In the genomic region with DNA sequence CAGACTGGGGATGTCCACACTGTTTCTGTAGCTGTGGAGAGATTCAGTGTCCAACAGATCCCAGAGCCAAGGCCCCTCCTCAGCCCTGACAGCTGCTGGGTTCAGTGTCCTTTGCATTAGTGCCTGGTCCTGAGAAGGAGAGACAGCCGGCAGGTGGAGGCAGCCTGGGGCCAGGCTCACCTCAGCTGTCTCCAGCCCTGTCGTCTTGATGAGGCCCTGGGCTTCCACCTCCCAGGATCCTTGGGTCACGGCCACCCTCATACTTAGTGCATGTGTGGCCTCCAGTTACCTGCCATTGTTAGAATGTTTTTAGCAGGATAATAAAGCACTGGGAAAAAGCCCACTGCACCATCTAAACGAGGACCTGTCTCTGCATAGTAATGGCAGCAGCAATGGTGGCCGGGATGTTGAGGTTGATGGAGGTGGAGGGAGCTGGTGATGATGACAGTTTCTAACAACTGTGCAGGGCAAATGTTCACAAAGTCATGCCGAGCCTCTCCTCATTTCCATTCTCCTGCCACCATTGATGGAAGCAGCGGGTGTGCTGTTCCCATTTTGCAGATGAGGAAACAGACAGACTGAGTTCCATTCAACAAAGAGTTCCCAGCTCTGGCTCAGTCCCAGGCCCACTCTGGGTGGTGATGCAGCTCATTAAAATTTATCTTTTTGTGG, we compare ENCODE assay signal across 2 cellular contexts.
TF ChIP-seq lines count a peak whose summit lies in the region.

No MANE protein-coding gene starts in this region.

TF ChIP-seq in SK-N-SH, 30 proteins besides CTCF, POLR2A, EP300 and RAD21 (continued from another document):
- no peak for TF ChIP-seq RXRA (IDR thresholded peaks at IDR 0.05; ENCODE audit: borderline replicate concordance, low read depth)

TF ChIP-seq in SK-N-SH treated with all-trans-retinoic acid at 6 μM for 48 hours, 23 proteins besides CTCF, POLR2A, EP300 and RAD21 (continued from another document):
- TF ChIP-seq, protein P1, sequence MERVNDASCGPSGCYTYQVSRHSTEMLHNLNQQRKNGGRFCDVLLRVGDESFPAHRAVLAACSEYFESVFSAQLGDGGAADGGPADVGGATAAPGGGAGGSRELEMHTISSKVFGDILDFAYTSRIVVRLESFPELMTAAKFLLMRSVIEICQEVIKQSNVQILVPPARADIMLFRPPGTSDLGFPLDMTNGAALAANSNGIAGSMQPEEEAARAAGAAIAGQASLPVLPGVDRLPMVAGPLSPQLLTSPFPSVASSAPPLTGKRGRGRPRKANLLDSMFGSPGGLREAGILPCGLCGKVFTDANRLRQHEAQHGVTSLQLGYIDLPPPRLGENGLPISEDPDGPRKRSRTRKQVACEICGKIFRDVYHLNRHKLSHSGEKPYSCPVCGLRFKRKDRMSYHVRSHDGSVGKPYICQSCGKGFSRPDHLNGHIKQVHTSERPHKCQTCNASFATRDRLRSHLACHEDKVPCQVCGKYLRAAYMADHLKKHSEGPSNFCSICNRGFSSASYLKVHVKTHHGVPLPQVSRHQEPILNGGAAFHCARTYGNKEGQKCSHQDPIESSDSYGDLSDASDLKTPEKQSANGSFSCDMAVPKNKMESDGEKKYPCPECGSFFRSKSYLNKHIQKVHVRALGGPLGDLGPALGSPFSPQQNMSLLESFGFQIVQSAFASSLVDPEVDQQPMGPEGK (CRISPR knock-in tag; IDR thresholded peaks at IDR 0.05; ENCODE audit: borderline replicate concordance), result no peak
- TF ChIP-seq, protein P2, sequence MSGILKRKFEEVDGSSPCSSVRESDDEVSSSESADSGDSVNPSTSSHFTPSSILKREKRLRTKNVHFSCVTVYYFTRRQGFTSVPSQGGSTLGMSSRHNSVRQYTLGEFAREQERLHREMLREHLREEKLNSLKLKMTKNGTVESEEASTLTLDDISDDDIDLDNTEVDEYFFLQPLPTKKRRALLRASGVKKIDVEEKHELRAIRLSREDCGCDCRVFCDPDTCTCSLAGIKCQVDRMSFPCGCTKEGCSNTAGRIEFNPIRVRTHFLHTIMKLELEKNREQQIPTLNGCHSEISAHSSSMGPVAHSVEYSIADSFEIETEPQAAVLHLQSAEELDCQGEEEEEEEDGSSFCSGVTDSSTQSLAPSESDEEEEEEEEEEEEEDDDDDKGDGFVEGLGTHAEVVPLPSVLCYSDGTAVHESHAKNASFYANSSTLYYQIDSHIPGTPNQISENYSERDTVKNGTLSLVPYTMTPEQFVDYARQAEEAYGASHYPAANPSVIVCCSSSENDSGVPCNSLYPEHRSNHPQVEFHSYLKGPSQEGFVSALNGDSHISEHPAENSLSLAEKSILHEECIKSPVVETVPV (CRISPR knock-in tag; IDR thresholded peaks at IDR 0.05), result no peak
TF ChIP-seq in SK-N-SH treated with all-trans-retinoic acid at 6 μM for 48 hours: peak in this region for 0.
